In the genomic region with DNA sequence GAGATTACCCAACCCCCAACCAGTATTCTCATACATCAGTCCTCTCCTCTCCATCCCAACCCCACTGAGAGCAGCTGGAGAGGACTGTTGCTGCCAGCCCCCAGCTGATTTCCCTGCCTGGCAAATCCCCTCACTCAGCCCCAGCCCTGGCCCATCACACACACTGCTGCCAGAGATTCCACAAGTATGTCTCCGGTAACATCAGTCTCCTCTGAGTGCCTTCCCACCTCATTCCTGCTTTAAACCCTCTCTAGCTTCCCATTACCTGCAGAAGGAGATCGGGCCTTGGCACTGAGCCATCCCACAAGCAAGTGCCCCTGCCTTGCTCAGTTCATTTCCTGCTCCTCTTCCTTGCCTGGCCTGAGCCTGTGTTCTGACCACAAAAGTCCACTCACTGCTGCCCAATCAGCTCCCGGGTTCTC, we compare ENCODE assay signal across 10 cellular contexts. TPM values are rescaled to one million over a fixed set of nuclear protein-coding genes. Genes with fewer than 3 reads are reported as not detected.
DNase-seq lines count a peak whose midpoint lies in the region; ATAC-seq and TF ChIP-seq lines count a peak whose summit lies in the region.
"Had no signal": no experiment of that assay in that cellular context is flagged by ENCODE, and none has a peak within 500 bp of the region (broad histone marks: within the 10 kb centered on the region; RNA-seq: fewer than 3 reads in every experiment).

No MANE protein-coding gene starts in this region.

- H3K36me3 Mint-ChIP-seq in MCF 10A (ENCODE audit: insufficient read depth, unreplicated experiment) (peaks cover 40% of the 10 kb centered on the region), mesothelial cell of epicardium (peaks cover 17% of the 10 kb centered on the region)

- 62 to 69% methylated on average over 3 of the region's 3 CpGs for WGBS in lower leg skin, 2 donors

- TF ChIP-seq EP300 in Ishikawa (IDR thresholded peaks at IDR 0.05; ENCODE audit: borderline replicate concordance) = no peak

- no peak for TF ChIP-seq RAD21 in Ishikawa (IDR thresholded peaks at IDR 0.05; ENCODE audit: low read depth)

- TF ChIP-seq POLR2A in lower leg skin (IDR thresholded peaks at IDR 0.05) = no peak

- CTCF ChIA-PET in MCF 10A (lab: Yijun Ruan, JAX) = interaction anchor here (0.5 kb wide), 1 partner anchor 305 kb away, joined by 4 read pairs; no protein-coding TSS in a partner anchor

- H3K9me3 Mint-ChIP-seq in MCF 10A (ENCODE audit: unreplicated experiment) = no peaks in the 10 kb centered on the region
- no peaks in the 10 kb centered on the region for H3K9me3 Mint-ChIP-seq in mesothelial cell of epicardium

- no peak for TF ChIP-seq CTCF in MCF 10A (IDR thresholded peaks at IDR 0.05; ENCODE audit: unreplicated experiment)
- TF ChIP-seq CTCF in mesothelial cell of epicardium (IDR thresholded peaks at IDR 0.05; ENCODE audit: unreplicated experiment) = no peak
- TF ChIP-seq CTCF in lower leg skin (IDR thresholded peaks at IDR 0.05) = no peak

- H3K27ac Mint-ChIP-seq in MCF 10A (ENCODE audit: low read depth, unreplicated experiment) = peak overlapping the region; percentile 73
- peak overlapping the region; percentile 86 for H3K27ac Mint-ChIP-seq in mesothelial cell of epicardium

- BruUV-seq in MCF 10A (replicated peaks; lab: Mats Ljungman, UMichigan) = no TSS peak

- H3K27me3 Mint-ChIP-seq in MCF 10A (ENCODE audit: insufficient read depth, unreplicated experiment) (no peaks in the 10 kb centered on the region), mesothelial cell of epicardium (ENCODE audit: low read depth) (no peaks in the 10 kb centered on the region)

- ATAC-seq in HG03521 (IDR thresholded peaks at IDR 0.05; ENCODE audit: unreplicated experiment) = no peak
- ATAC-seq in GM19328 (IDR thresholded peaks at IDR 0.05; ENCODE audit: unreplicated experiment) = no peak

- H3K4me3 Mint-ChIP-seq in MCF 10A (ENCODE audit: unreplicated experiment) (no peak overlapping the region), mesothelial cell of epicardium (no peak overlapping the region)

- H3K4me1 Mint-ChIP-seq in MCF 10A (ENCODE audit: insufficient read depth, unreplicated experiment) (peaks cover 10% of the 10 kb centered on the region), mesothelial cell of epicardium (peaks cover 38% of the 10 kb centered on the region)

- POLR2A ChIA-PET in MCF 10A (lab: Yijun Ruan, JAX) = interaction anchor here (1.1 kb wide), 1 partner anchor 9 kb away, joined by 3 read pairs; no protein-coding TSS in a partner anchor

- DNase-seq in A172 (ENCODE audit: low spot score) (peak; percentile 49), MCF 10A (ENCODE audit: unreplicated experiment) (peak; percentile 24), mesothelial cell of epicardium (ENCODE audit: low spot score in 2 of 2, unreplicated experiment in 2 of 2) (no peak), NCI-H446 treated with DMSO at 0.1 percent for 48 hours (lab: John Stamatoyannopoulos, UW) (no peak), lower leg skin (ENCODE audit: low spot score in 2 of 2) (no peak)
- DNase-seq: activated CD4-positive, alpha-beta T cell treated with anti-CD3 and anti-CD28 coated beads, Interleukin-2, amount 50 U/mL, for 48 hours; COR-L47 had no signal

- intact Hi-C loops in MCF 10A (cut with micrococcal nuclease) (no loop called here), lower leg skin (cut with DNase I; ENCODE audit: low total_unique reads) (no loop called here)

- H3K4me3 ChIP-seq in lower leg skin (ENCODE audit: low read depth, poor library complexity, severe bottlenecking) = no peak overlapping the region

TF ChIP-seq in Ishikawa, 13 proteins besides CTCF, POLR2A, EP300 and RAD21:
- TF ChIP-seq NFIC (IDR thresholded peaks at IDR 0.05) = 0 out of 2 replicates have a peak, but pooled peaks have one; percentile 12
- TF ChIP-seq YY1 (IDR thresholded peaks at IDR 0.05; ENCODE audit: low read depth) = no peak

RNA-seq across cellular contexts. Expression of a gene that starts 50.6 kb away (rescaled TPM):
- 0.55 and 1.4 TPM in 2 replicates for total RNA-seq in A172 (2014; rRNA removed; shearing (Covaris generic))
- 107 and 162 TPM in 2 replicates for total RNA-seq in MCF 10A (2022)
- total RNA-seq in mesothelial cell of epicardium = 93.6 to 100 TPM (median 98.3 TPM) in 3 replicates
- 100 to 1,000 TPM; 137 to 329 (median 147) TPM for total RNA-seq in lower leg skin

Comparison
In these comparisons a context has a peak if more than half of its experiments do, and no peak if none do; other contexts are left out.
1. DNase-seq: peak in A172 (single experiment) and MCF 10A (single experiment); none in mesothelial cell of epicardium (0 of 2), NCI-H446 treated with DMSO at 0.1 percent for 48 hours (single experiment) and lower leg skin (0 of 2).
2. RNA of a gene that starts 50.6 kb away (total RNA-seq): 107 to 162 TPM in MCF 10A, 137 to 329 TPM in lower leg skin and 93.6 to 100 TPM in mesothelial cell of epicardium; 0.55 to 1.4 TPM in A172; every median in the first group is over 10 times any median in the second.